ENCODE assay signal across 32 cellular contexts in the genomic region with DNA sequence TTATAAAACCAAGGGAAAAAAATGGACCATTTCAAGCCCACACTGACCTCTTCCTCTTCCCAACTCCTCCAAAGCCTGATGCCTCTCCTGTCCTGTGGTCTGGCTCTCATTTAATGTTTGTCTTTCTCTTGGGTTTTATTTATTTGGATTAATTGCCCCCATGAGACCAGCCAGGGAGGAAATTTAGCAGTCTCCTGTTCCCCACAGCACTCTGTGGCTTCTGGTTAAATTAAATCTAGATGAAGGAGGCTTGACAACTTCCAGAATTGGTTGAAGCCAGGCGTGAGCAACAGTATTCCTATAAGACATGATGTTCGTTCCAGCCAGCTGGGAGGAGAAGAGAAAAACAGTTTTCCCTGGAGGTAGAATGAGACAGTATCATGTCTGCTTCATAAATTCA. TPM values are rescaled to one million over a fixed set of nuclear protein-coding genes. Genes with fewer than 3 reads are reported as not detected.
"Had no signal": no experiment of that assay in that cellular context is flagged by ENCODE, and none has a peak within 500 bp of the region (broad histone marks: within the 10 kb centered on the region; RNA-seq: fewer than 3 reads in every experiment).

No MANE protein-coding gene starts in this region.

- H3K4me1 Mint-ChIP-seq: immature natural killer cell; nephron; stimulated activated effector memory CD8-positive, alpha-beta T cell treated with anti-CD3 and anti-CD28 coated beads, Interleukin-12 subunit alpha, Interleukin-12 subunit beta, amount 100 ng/mL, for 72 hours had no signal

- H3K4me3 ChIP-seq: lower lobe of right lung, neural progenitor cell, right atrium auricular region, right lobe of liver, spleen, suprapubic skin, thoracic aorta, tibial artery, upper lobe of right lung had no signal

- ATAC-seq: left lobe of liver; left ventricle myocardium superior; lower lobe of right lung; naive thymus-derived CD8-positive, alpha-beta T cell; right lobe of liver; stimulated activated effector memory CD8-positive, alpha-beta T cell treated with anti-CD3 and anti-CD28 coated beads, Interleukin-12 subunit alpha, Interleukin-12 subunit beta, amount 100 ng/mL, for 72 hours; upper lobe of right lung had no signal

- H3K4me1 ChIP-seq: lower lobe of right lung, neural progenitor cell, parathyroid adenoma, right atrium auricular region, right lobe of liver, suprapubic skin, upper lobe of right lung had no signal

- H3K27ac Mint-ChIP-seq: immature natural killer cell; naive thymus-derived CD8-positive, alpha-beta T cell; nephron; neural progenitor cell; stimulated activated effector memory CD8-positive, alpha-beta T cell treated with anti-CD3 and anti-CD28 coated beads, Interleukin-12 subunit alpha, Interleukin-12 subunit beta, amount 100 ng/mL, for 72 hours; stimulated activated naive CD8-positive, alpha-beta T cell treated with anti-CD3 and anti-CD28 coated beads, Interleukin-15, Interleukin-2, amounts not matched to agents 100 ng/mL and 50 ng/mL, for 24 hours had no signal

- H3K4me3 Mint-ChIP-seq: immature natural killer cell; naive thymus-derived CD8-positive, alpha-beta T cell; nephron; neural progenitor cell; stimulated activated effector memory CD8-positive, alpha-beta T cell treated with anti-CD3 and anti-CD28 coated beads, Interleukin-12 subunit alpha, Interleukin-12 subunit beta, amount 100 ng/mL, for 72 hours; stimulated activated naive CD8-positive, alpha-beta T cell treated with anti-CD3 and anti-CD28 coated beads, Interleukin-15, Interleukin-2, amounts not matched to agents 100 ng/mL and 50 ng/mL, for 24 hours had no signal

- H3K27me3 Mint-ChIP-seq: stimulated activated naive CD8-positive, alpha-beta T cell treated with anti-CD3 and anti-CD28 coated beads, Interleukin-15, Interleukin-2, amounts not matched to agents 100 ng/mL and 50 ng/mL, for 24 hours had no signal

- H3K9me3 ChIP-seq: lower lobe of right lung, right lobe of liver, thoracic aorta, upper lobe of right lung had no signal

- H3K27me3 ChIP-seq: neural progenitor cell, right atrium auricular region, right lobe of liver, upper lobe of right lung had no signal

- H3K9me3 Mint-ChIP-seq: nephron; neural progenitor cell; stimulated activated effector memory CD8-positive, alpha-beta T cell treated with anti-CD3 and anti-CD28 coated beads, Interleukin-12 subunit alpha, Interleukin-12 subunit beta, amount 100 ng/mL, for 72 hours; stimulated activated naive CD8-positive, alpha-beta T cell treated with anti-CD3 and anti-CD28 coated beads, Interleukin-15, Interleukin-2, amounts not matched to agents 100 ng/mL and 50 ng/mL, for 24 hours had no signal

- H3K36me3 ChIP-seq: lower lobe of right lung, neural progenitor cell, neutrophil, right atrium auricular region, right lobe of liver, spleen, suprapubic skin, thoracic aorta, tibial artery, upper lobe of right lung had no signal

- H3K36me3 Mint-ChIP-seq: immature natural killer cell; neural progenitor cell; stimulated activated effector memory CD8-positive, alpha-beta T cell treated with anti-CD3 and anti-CD28 coated beads, Interleukin-12 subunit alpha, Interleukin-12 subunit beta, amount 100 ng/mL, for 72 hours had no signal

- DNase-seq: hypothalamus; immature natural killer cell; kidney; left ventricle myocardium superior; lower lobe of right lung; mammary epithelial cell; mesenchymal stem cell; naive thymus-derived CD8-positive, alpha-beta T cell; occipital lobe; right lobe of liver; small intestine; spleen; stimulated activated CD4-positive, alpha-beta T cell treated with anti-CD3 and anti-CD28 coated beads, Interleukin-4, amount 100 ng/mL, for 24 hours; stimulated activated naive CD4-positive, alpha-beta T cell; tibial artery; trophoblast cell; upper lobe of right lung had no signal

RNA-seq across cellular contexts. Expression of gene PRLHR, which starts 15.1 kb away (rescaled TPM):
- total RNA-seq: kidney; left lobe of liver; left ventricle myocardium superior; lower lobe of right lung; mammary epithelial cell; naive thymus-derived CD8-positive, alpha-beta T cell; osteocyte; posterior vena cava; pulmonary artery endothelial cell; renal cortical epithelial cell; right atrium auricular region; right lobe of liver; spleen; subcutaneous adipose tissue; suprapubic skin; thoracic aorta; upper lobe of right lung had no signal
- polyA plus RNA-seq: immature natural killer cell; mammary epithelial cell; naive thymus-derived CD8-positive, alpha-beta T cell; spleen had no signal
